In genomic region chr19:5250127-5250659, GRCh38 we compare ENCODE assay signal across 13 cellular contexts.
A peak's percentile ranks its signal among the peaks of the same experiment; 100 is the strongest.
DNase-seq lines count a peak whose midpoint lies in the region; ATAC-seq, FAIRE-seq and TF ChIP-seq lines count a peak whose summit lies in the region.
"Had no signal": no experiment of that assay in that cellular context is flagged by ENCODE, and none has a peak within 500 bp of the region (broad histone marks: within the 10 kb centered on the region; RNA-seq: fewer than 3 reads in every experiment).

No MANE protein-coding gene starts in this region.

- in situ Hi-C loops in G401 (cut with HindIII; ENCODE audit: low sequenced_read_pairs) = no loop called here

- H3K4me1 ChIP-seq in adrenal gland (replicated peaks in 1 of 2) = no peaks in the 10 kb centered on the region
- H3K4me1 ChIP-seq in left ventricle myocardium inferior = peaks cover 6% of the 10 kb centered on the region
- no peaks in the 10 kb centered on the region for H3K4me1 ChIP-seq in prostate gland (replicated peaks)

- H3K9me3 ChIP-seq in adrenal gland (replicated peaks in 1 of 3) = peaks cover 0 to 6% (median 0%) of the 10 kb centered on the region in 3 donors
- H3K9me3 ChIP-seq in left ventricle myocardium inferior (replicated peaks) = peaks cover 9% of the 10 kb centered on the region
- no peaks in the 10 kb centered on the region for H3K9me3 ChIP-seq in prostate gland

- FAIRE-seq in GM12892 (lab: Jason Lieb, UNC) = no peak
- FAIRE-seq: H54, HTR-8/SVneo had no signal

- intact Hi-C loops in adrenal gland (cut with DNase I) = no loop called here
- intact Hi-C loops in left ventricle myocardium inferior (cut with micrococcal nuclease) = no loop called here
- intact Hi-C loops in prostate gland (cut with DNase I) = no loop called here

- 34 to 72% (median 52%) methylated on average over 10 to 23 of the region's 23 CpGs for WGBS in adrenal gland, 4 donors
- whole genome bisulfite sequencing in prostate gland = 37% methylated on average over 23 of the region's 23 CpGs

- no peak for ATAC-seq in GM21367 (IDR thresholded peaks at IDR 0.05; ENCODE audit: unreplicated experiment)

- H3K27ac ChIP-seq in adrenal gland (no peak overlapping the region), left ventricle myocardium inferior (replicated peaks) (no peak overlapping the region), prostate gland (peak overlapping the region; percentile 31)

- TF ChIP-seq CTCF in adrenal gland (IDR thresholded peaks at IDR 0.05) (no peak), left ventricle myocardium inferior (IDR thresholded peaks at IDR 0.05; ENCODE audit: borderline replicate concordance) (no peak), prostate gland (IDR thresholded peaks at IDR 0.05) (no peak)

- H3K4me3 ChIP-seq in adrenal gland (no peak overlapping the region), left ventricle myocardium inferior (no peak overlapping the region), prostate gland (no peak overlapping the region)

- peak; percentile 63 for DNase-seq in G401 (ENCODE audit: low spot score)
- DNase-seq in adrenal gland = peak; percentile 90 to 97 (median 94)
- DNase-seq in left ventricle myocardium inferior = peak; percentile 75
- DNase-seq in prostate gland (ENCODE audit: low spot score) = peak; percentile 87
- no peak for DNase-seq in KG1 (lab: John Stamatoyannopoulos, UW)
- DNase-seq in GM12892 (ENCODE audit: insufficient read length) = no peak
- DNase-seq in stimulated activated naive CD4-positive, alpha-beta T cell (lab: John Stamatoyannopoulos, UW) = no peak
- DNase-seq: activated effector memory CD4-positive, alpha-beta T cell treated with Interleukin-2 at 50 U/mL for 16 hours; NCI-H2107; NCI-H82 had no signal

- no peak for TF ChIP-seq POLR2A in adrenal gland (IDR thresholded peaks at IDR 0.05)
- no peak for TF ChIP-seq POLR2A in prostate gland (IDR thresholded peaks at IDR 0.05)
- no peak for TF ChIP-seq POLR2A in GM12892 (IDR thresholded peaks at IDR 0.05; ENCODE audit: low read depth, low read length)

- H3K27me3 ChIP-seq in adrenal gland (no peaks in the 10 kb centered on the region), left ventricle myocardium inferior (ENCODE audit: low read depth) (no peaks in the 10 kb centered on the region), prostate gland (replicated peaks; ENCODE audit: insufficient read depth) (no peaks in the 10 kb centered on the region)

- peaks cover 0 to 7% of the 10 kb centered on the region in 2 donors for H3K36me3 ChIP-seq in adrenal gland (replicated peaks in 1 of 2)
- peaks cover 25% of the 10 kb centered on the region for H3K36me3 ChIP-seq in left ventricle myocardium inferior
- no peaks in the 10 kb centered on the region for H3K36me3 ChIP-seq in prostate gland

Comparison
In these comparisons a context has a peak if more than half of its experiments do, and no peak if none do; other contexts are left out.
1. DNase-seq: peak in G401 (single experiment), adrenal gland (7 of 7), left ventricle myocardium inferior (single experiment) and prostate gland (single experiment); none in KG1 (single experiment), GM12892 (single experiment) and stimulated activated naive CD4-positive, alpha-beta T cell (0 of 6).
2. H3K27ac ChIP-seq: peak in prostate gland (2 of 2); none in adrenal gland (0 of 5) and left ventricle myocardium inferior (single experiment).